In the genomic region with DNA sequence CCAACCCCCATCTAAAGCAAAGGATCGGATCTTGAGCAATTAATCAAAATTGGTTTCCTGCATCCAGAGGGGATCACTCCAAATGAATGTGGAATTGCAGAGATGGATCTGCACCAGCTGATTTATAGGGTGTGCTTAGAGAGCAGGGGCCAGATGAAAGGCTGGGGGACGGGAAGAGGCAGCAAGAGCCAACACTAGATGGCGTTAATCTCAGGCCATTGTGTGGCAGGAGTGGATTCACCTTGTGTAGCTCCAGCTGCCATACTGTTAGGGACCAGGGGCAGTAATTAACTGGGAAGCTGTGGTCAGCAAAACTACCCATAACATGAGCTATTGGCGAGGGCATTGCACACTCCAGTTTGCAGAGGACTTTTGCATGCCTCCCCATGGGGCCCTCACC, we compare ENCODE assay signal across 9 cellular contexts. TPM values are rescaled to one million over a fixed set of nuclear protein-coding genes. Genes with fewer than 3 reads are reported as not detected.
A peak's percentile ranks its signal among the peaks of the same experiment; 100 is the strongest.
DNase-seq lines count a peak whose midpoint lies in the region; ATAC-seq and TF ChIP-seq lines count a peak whose summit lies in the region.
"Had no signal": no experiment of that assay in that cellular context is flagged by ENCODE, and none has a peak within 500 bp of the region (broad histone marks: within the 10 kb centered on the region; RNA-seq: fewer than 3 reads in every experiment).

No MANE protein-coding gene starts in this region.

- TF ChIP-seq CTCF in Calu3 (IDR thresholded peaks at IDR 0.05; ENCODE audit: unreplicated experiment) (peak; percentile 40), HFF-Myc (IDR thresholded peaks at IDR 0.05; ENCODE audit: low read depth, low read length, missing control alignments) (peak; percentile 72), OCI-LY1 (IDR thresholded peaks at IDR 0.05; ENCODE audit: low read length) (peak; percentile 75), esophagus muscularis mucosa (IDR thresholded peaks at IDR 0.05) (peak in 2 of 3 experiments; percentile 10 to 26), vagina (IDR thresholded peaks at IDR 0.05) (no peak)

- intact Hi-C loops in Calu3 (cut with micrococcal nuclease; ENCODE audit: unreplicated experiment) = loop anchor here (10.0 kb wide), 1 partner anchor 107 kb away; no protein-coding TSS in a partner anchor
- intact Hi-C loops in esophagus muscularis mucosa (cut with DNase I) = no loop called here
- intact Hi-C loops in vagina (cut with DNase I) = no loop called here
- intact Hi-C loops in head of caudate nucleus (cut with DNase I) = no loop called here

- H3K4me2 ChIP-seq in OCI-LY1 (ENCODE audit: low read length) = no peak overlapping the region

- H3K4me1 Mint-ChIP-seq in Calu3 (ENCODE audit: low read depth, unreplicated experiment) = peaks cover 6% of the 10 kb centered on the region

- DNase-seq in Calu3 (peak; percentile 29), HFF-Myc (ENCODE audit: extremely low read depth, low read depth) (no peak), esophagus muscularis mucosa (ENCODE audit: extremely low spot score) (no peak), vagina (ENCODE audit: extremely low spot score in 2 of 2) (no peak), head of caudate nucleus (no peak), ureter (ENCODE audit: low spot score) (no peak)

- H3K36me3 ChIP-seq in OCI-LY1 (ENCODE audit: insufficient read depth, low read length) (no peaks in the 10 kb centered on the region), esophagus muscularis mucosa (peaks cover 0 to 6% (median 0%) of the 10 kb centered on the region in 4 donors), vagina (no peaks in the 10 kb centered on the region)

- H3K9me3 ChIP-seq in OCI-LY1 (ENCODE audit: low read length) = no peaks in the 10 kb centered on the region
- H3K9me3 ChIP-seq in esophagus muscularis mucosa = no peaks in the 10 kb centered on the region
- H3K9me3 ChIP-seq in vagina = no peaks in the 10 kb centered on the region

- H3K9me2 ChIP-seq in OCI-LY1 (ENCODE audit: low read depth, low read length) = no peaks in the 10 kb centered on the region

- WGBS in esophagus muscularis mucosa = 78% methylated on average over 4 of the region's 4 CpGs

- H2AFZ ChIP-seq in OCI-LY1 (ENCODE audit: low read length) = no peak overlapping the region

- H3K9me3 Mint-ChIP-seq in Calu3 (ENCODE audit: low read depth, unreplicated experiment) = no peaks in the 10 kb centered on the region
- H3K9me3 Mint-ChIP-seq: IgD-negative memory B cell had no signal

- H3K27ac Mint-ChIP-seq in Calu3 (ENCODE audit: unreplicated experiment) = no peak overlapping the region
- H3K27ac Mint-ChIP-seq: IgD-negative memory B cell had no signal

- no peak overlapping the region for H3K27ac ChIP-seq in OCI-LY1 (ENCODE audit: low read depth, low read length, poor library complexity, severe bottlenecking)
- no peak overlapping the region for H3K27ac ChIP-seq in esophagus muscularis mucosa (replicated peaks in 1 of 4)
- no peak overlapping the region for H3K27ac ChIP-seq in vagina

- H3K4me1 ChIP-seq in OCI-LY1 (ENCODE audit: insufficient read depth, low read length, severe bottlenecking) (no peaks in the 10 kb centered on the region), esophagus muscularis mucosa (peaks cover 0 to 31% (median 28%) of the 10 kb centered on the region in 4 donors), vagina (no peaks in the 10 kb centered on the region)

- no peaks in the 10 kb centered on the region for H3K79me2 ChIP-seq in OCI-LY1 (ENCODE audit: insufficient read depth, low read length)

- H3K4me3 Mint-ChIP-seq in Calu3 (ENCODE audit: low read depth, unreplicated experiment) = no peak overlapping the region
- H3K4me3 Mint-ChIP-seq: IgD-negative memory B cell had no signal

- H3K27me3 ChIP-seq in OCI-LY1 (ENCODE audit: insufficient read depth, low read length) (no peaks in the 10 kb centered on the region; the same call in 1 of the 2 replicates), esophagus muscularis mucosa (no peaks in the 10 kb centered on the region), vagina (no peaks in the 10 kb centered on the region)

- no TSS peak for BruUV-seq in Calu3 (replicated peaks; lab: Mats Ljungman, UMichigan)

- H3K4me3 ChIP-seq in HFF-Myc (replicated peaks; ENCODE audit: low read depth, low read length) (no peak overlapping the region), OCI-LY1 (ENCODE audit: low read depth, low read length, poor library complexity, severe bottlenecking) (no peak overlapping the region), esophagus muscularis mucosa (no peak overlapping the region), vagina (no peak overlapping the region)

- H3K36me3 Mint-ChIP-seq in Calu3 (ENCODE audit: insufficient read depth, unreplicated experiment) = no peaks in the 10 kb centered on the region
- H3K36me3 Mint-ChIP-seq: IgD-negative memory B cell had no signal

- TF ChIP-seq EP300 in esophagus muscularis mucosa (IDR thresholded peaks at IDR 0.05) = no peak

- TF ChIP-seq POLR2A in esophagus muscularis mucosa (IDR thresholded peaks at IDR 0.05; ENCODE audit: low read depth) = no peak
- no peak for TF ChIP-seq POLR2A in vagina (IDR thresholded peaks at IDR 0.05)

- H3K27me3 Mint-ChIP-seq in Calu3 (ENCODE audit: unreplicated experiment) = peaks cover 89% of the 10 kb centered on the region

- no peak for ATAC-seq in HG02981 (IDR thresholded peaks at IDR 0.05; ENCODE audit: unreplicated experiment)

- no peak overlapping the region for H3K9ac ChIP-seq in OCI-LY1 (ENCODE audit: low read length)

- CTCF ChIA-PET in Calu3 (lab: Charles Lee) = interaction anchor here (0.7 to 1.2 kb wide), 3 partner anchors 9 to 271 kb away, joined by 3 to 7 read pairs (median 4); no protein-coding TSS in a partner anchor

- no peaks in the 10 kb centered on the region for H4K20me1 ChIP-seq in OCI-LY1 (ENCODE audit: insufficient read depth, low read length)

- no peaks in the 10 kb centered on the region for H3F3A ChIP-seq in OCI-LY1 (ENCODE audit: insufficient read depth, low read length)

RNA-seq across cellular contexts. Expression of a gene that starts 35.6 kb away (rescaled TPM):
- total RNA-seq in Calu3 (2022) = 58.8 and 80.0 TPM in 2 replicates
- total RNA-seq in esophagus muscularis mucosa = 100 to 1,000 TPM; 162 to 270 (median 219) TPM
- 257 TPM for total RNA-seq in vagina
- total RNA-seq in ureter = 109 TPM

Comparison
In these comparisons a context has a peak if more than half of its experiments do, and no peak if none do; other contexts are left out.
1. CTCF ChIP-seq: peak in Calu3 (single experiment), HFF-Myc (single experiment), OCI-LY1 (single experiment) and esophagus muscularis mucosa (2 of 3); none in vagina (0 of 3).